In genomic region chr6:7513534-7513933, GRCh38 we compare ENCODE assay signal across 24 cellular contexts.
"Had no signal": no experiment of that assay in that cellular context is flagged by ENCODE, and none has a peak within 500 bp of the region (broad histone marks: within the 10 kb centered on the region; RNA-seq: fewer than 3 reads in every experiment).

No MANE protein-coding gene starts in this region.

- H3K4me3 ChIP-seq: esophagus muscularis mucosa, heart right ventricle, left ventricle myocardium inferior, sigmoid colon, tibial artery had no signal

- H3K27me3 ChIP-seq: brain microvascular endothelial cell, sigmoid colon, tibial artery had no signal

- ATAC-seq: activated CD8-positive, alpha-beta T cell treated with anti-CD3 and anti-CD28 coated beads for 36 hours; activated T-cell treated with anti-CD3 and anti-CD28 coated beads, Interleukin-2, amount 50 U/mL, for 4 hours; activated T-helper 17 cell treated with anti-CD3 and anti-CD28 coated beads, Interleukin-2, amount 50 U/mL, for 72 hours; effector memory CD8-positive, alpha-beta T cell; heart right ventricle; stimulated activated effector memory CD8-positive, alpha-beta T cell treated with anti-CD3 and anti-CD28 coated beads, Interleukin-12 subunit alpha, Interleukin-12 subunit beta, amount 100 ng/mL, for 72 hours had no signal

- H3K36me3 ChIP-seq: brain microvascular endothelial cell, esophagus muscularis mucosa, heart right ventricle, left ventricle myocardium inferior, sigmoid colon, tibial artery had no signal

- DNase-seq: activated B cell treated with CpG ODN at 0.5 μM for 24 hours; activated CD4-positive, alpha-beta T cell treated with anti-CD3 and anti-CD28 coated beads, Interleukin-2, amount 50 U/mL, for 1 hour; activated CD8-positive, alpha-beta T cell treated with anti-CD3 and anti-CD28 coated beads for 36 hours; activated gamma-delta T cell treated with Interleukin-2 at 50 U/mL for 16 hours; activated naive CD4-positive, alpha-beta T cell treated with anti-CD3 and anti-CD28 coated beads, Interleukin-2, amount 50 U/mL, for 16 hours; activated T-cell treated with anti-CD3 and anti-CD28 coated beads, Interleukin-2, amount 50 U/mL, for 4 hours; amniotic stem cell; brain microvascular endothelial cell; caudate nucleus; cortex of kidney; effector memory CD8-positive, alpha-beta T cell; foreskin melanocyte; heart right ventricle; left ventricle myocardium inferior; retina; sigmoid colon; small intestine; stimulated activated CD4-positive, alpha-beta T cell treated with anti-CD3 and anti-CD28 coated beads, Interleukin-4, amount 100 ng/mL, for 24 hours; substantia nigra; T-helper 1 cell; tibial artery had no signal

- H3K4me1 ChIP-seq: esophagus muscularis mucosa, heart right ventricle, left ventricle myocardium inferior, sigmoid colon, tibial artery had no signal

- H3K27ac ChIP-seq: brain microvascular endothelial cell, esophagus muscularis mucosa, heart right ventricle, left ventricle myocardium inferior, sigmoid colon, tibial artery had no signal

- H3K9me3 ChIP-seq: esophagus muscularis mucosa, heart right ventricle, left ventricle myocardium inferior, sigmoid colon, tibial artery had no signal
